Comparison of ENCODE assay signal across 9 cellular contexts in the genomic region with DNA sequence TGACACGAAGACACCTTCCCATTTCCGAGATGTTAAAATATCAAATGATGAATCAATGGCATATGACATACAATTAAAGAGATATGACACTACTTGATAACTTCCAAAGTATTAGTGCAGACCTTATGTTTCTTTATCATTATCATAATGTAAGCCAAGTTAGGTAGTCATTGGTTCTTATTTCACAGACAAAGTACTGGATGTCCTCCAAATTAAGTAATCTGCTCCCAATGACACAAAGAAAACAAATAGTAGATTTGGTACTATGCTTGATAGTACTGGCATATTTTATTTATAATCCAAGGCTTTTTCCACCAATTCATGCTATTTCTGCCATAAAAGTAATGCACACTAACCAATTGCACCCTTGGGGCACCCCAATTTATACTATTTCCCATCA.
"Had no signal": no experiment of that assay in that cellular context is flagged by ENCODE, and none has a peak within 500 bp of the region (broad histone marks: within the 10 kb centered on the region; RNA-seq: fewer than 3 reads in every experiment).

No MANE protein-coding gene starts in this region.

- H2AFZ ChIP-seq: GM23248 had no signal

- DNase-seq: GM23248, GOT3, H7, HFFc6, IMR-90 had no signal

- H3K4me3 Mint-ChIP-seq: HFFc6 had no signal

- H3K9me3 Mint-ChIP-seq: HFFc6 had no signal

- H3K27ac ChIP-seq: GM23248, HL-60 had no signal

- H3K4me3 ChIP-seq: GM23248, HAP-1, K562 had no signal

- H3K9ac ChIP-seq: GM23248 had no signal

- H3K4me1 ChIP-seq: HAP-1 had no signal

- H3K9me3 ChIP-seq: HAP-1 had no signal

- H3K36me3 ChIP-seq: HAP-1 had no signal

- H3K27ac Mint-ChIP-seq: HFFc6 had no signal

- ATAC-seq: HCT116, K562 had no signal
